In genomic region chr7:95435422-95435780, GRCh38 we compare ENCODE assay signal across 7 cellular contexts. TPM values are rescaled to one million over a fixed set of nuclear protein-coding genes. Genes with fewer than 3 reads are reported as not detected.
DNase-seq lines count a peak whose midpoint lies in the region; ATAC-seq, FAIRE-seq and TF ChIP-seq lines count a peak whose summit lies in the region.

No MANE protein-coding gene starts in this region.

- H3K9me3 ChIP-seq in adrenal gland (replicated peaks in 1 of 3) = no peaks in the 10 kb centered on the region
- H3K9me3 ChIP-seq in kidney (ENCODE audit: control insufficient read depth in 1 of 2, low read length in 2 of 2) = no peaks in the 10 kb centered on the region
- no peaks in the 10 kb centered on the region for H3K9me3 ChIP-seq in subcutaneous abdominal adipose tissue (ENCODE audit: control insufficient read depth in 5 of 5, low read length in 5 of 5)

- 50 to 55% (median 53%) methylated on average over 7 to 9 of the region's 9 CpGs for WGBS in adrenal gland, 4 donors

- no peak for DNase-seq in adrenal gland
- DNase-seq in kidney = no peak
- DNase-seq in SW 1271 (lab: John Stamatoyannopoulos, UW) = no peak
- DNase-seq in foreskin melanocyte = no peak

- intact Hi-C loops in adrenal gland (cut with DNase I) (no loop called here), kidney (cut with DNase I) (no loop called here)

- H3K36me3 ChIP-seq in adrenal gland (replicated peaks in 1 of 2) (no peaks in the 10 kb centered on the region), kidney (ENCODE audit: control insufficient read depth in 1 of 2, insufficient read depth in 2 of 2, low read length in 2 of 2) (no peaks in the 10 kb centered on the region), subcutaneous abdominal adipose tissue (ENCODE audit: control insufficient read depth in 5 of 5, insufficient read depth in 5 of 5, low read length in 5 of 5) (no peaks in the 10 kb centered on the region)

- H3K27ac ChIP-seq in adrenal gland (peak overlapping the region; percentile 59 to 98 (median 84)), kidney (ENCODE audit: low read depth in 2 of 2, low read length in 2 of 2) (peak overlapping the region; percentile 90 to 94), subcutaneous abdominal adipose tissue (ENCODE audit: low read depth, low read length) (peak overlapping the region; percentile 79)

- FAIRE-seq in kidney (lab: Jason Lieb, UNC) = no peak

- TF ChIP-seq POLR2A in adrenal gland (IDR thresholded peaks at IDR 0.05) = no peak

- ATAC-seq in HG02943 (IDR thresholded peaks at IDR 0.05; ENCODE audit: low read depth, unreplicated experiment) (peak; percentile 7), GM21786 (IDR thresholded peaks at IDR 0.05; ENCODE audit: unreplicated experiment) (no peak)

- H3K4me1 ChIP-seq in adrenal gland (replicated peaks in 1 of 2) (peaks cover 0 to 32% of the 10 kb centered on the region in 2 donors), kidney (ENCODE audit: control insufficient read depth in 1 of 2, insufficient read depth in 1 of 2, low read depth in 1 of 2, low read length in 2 of 2) (peaks cover 0 to 2% of the 10 kb centered on the region in 2 donors), subcutaneous abdominal adipose tissue (ENCODE audit: control insufficient read depth in 5 of 5, insufficient read depth in 5 of 5, low read length in 5 of 5) (peaks cover 0 to 28% (median 16%) of the 10 kb centered on the region in 5 donors)

- H3K27me3 ChIP-seq in adrenal gland = no peaks in the 10 kb centered on the region
- no peaks in the 10 kb centered on the region for H3K27me3 ChIP-seq in subcutaneous abdominal adipose tissue (ENCODE audit: control insufficient read depth in 5 of 5, insufficient read depth in 4 of 5, low read length in 5 of 5)

- H3K9ac ChIP-seq in kidney (ENCODE audit: low read length in 2 of 2) (peak overlapping the region; percentile 83 to 93), subcutaneous abdominal adipose tissue (ENCODE audit: low read length in 5 of 5) (peak overlapping the region; percentile 60 to 91 (median 86))

- TF ChIP-seq CTCF in adrenal gland (IDR thresholded peaks at IDR 0.05) (no peak), kidney (IDR thresholded peaks at IDR 0.05; ENCODE audit: borderline replicate concordance, extremely low read depth, insufficient read depth) (no peak)

- peak overlapping the region in 2 of 4 donors; percentile 82 to 91 for H3K4me3 ChIP-seq in adrenal gland
- peak overlapping the region; percentile 86 to 89 for H3K4me3 ChIP-seq in kidney (ENCODE audit: low read length in 2 of 2)
- peak overlapping the region; percentile 78 to 88 (median 87) for H3K4me3 ChIP-seq in subcutaneous abdominal adipose tissue (ENCODE audit: low read depth in 1 of 5, low read length in 5 of 5)

RNA-seq across cellular contexts. Expression of gene PON2, which starts 0.6 kb away (rescaled TPM):
- total RNA-seq in adrenal gland = 100 to 1,000 TPM; 153 to 369 (median 230) TPM
- polyA plus RNA-seq in adrenal gland = 100 to 1,000 TPM in 2 of 3 donors, 10 to 100 TPM in 1; 74.4 to 360 (median 112) TPM
- 191 TPM for total RNA-seq in kidney
- 61.8 TPM for polyA plus RNA-seq in kidney (ENCODE audit: insufficient read depth, low read depth, low replicate concordance)

RNA-seq across cellular contexts. Expression of gene PON3, which starts 39.2 kb away (rescaled TPM):
- 1 to 10 TPM; 1.2 to 6.6 (median 2.2) TPM for total RNA-seq in adrenal gland
- polyA plus RNA-seq in adrenal gland = 10 to 100 TPM in 1 of 3 donors, 1 to 10 TPM in 2; 3.2 to 18.9 (median 5.6) TPM
- 1.6 TPM for total RNA-seq in kidney
- 1.9 TPM for polyA plus RNA-seq in kidney (ENCODE audit: insufficient read depth, low read depth, low replicate concordance)

RNA-seq across cellular contexts. Expression of gene ASB4, which starts 50.3 kb away (rescaled TPM):
- total RNA-seq in adrenal gland = 100 to 1,000 TPM in 3 of 8 donors, 10 to 100 TPM in 5; 39.9 to 323 (median 88.2) TPM
- polyA plus RNA-seq in adrenal gland = 100 to 1,000 TPM in 1 of 3 donors, 10 to 100 TPM in 2; 18.3 to 150 (median 53.4) TPM
- not detected for total RNA-seq in kidney
- polyA plus RNA-seq in kidney (ENCODE audit: insufficient read depth, low read depth, low replicate concordance) = 0.09 TPM

Comparison
In these comparisons a context has a peak if more than half of its experiments do, and no peak if none do; other contexts are left out.
1. RNA of gene ASB4, which starts 50.3 kb away (total RNA-seq): 39.9 to 323 TPM in adrenal gland; not detected in kidney (single experiment); every median in the first group is over 10 times any median in the second.
2. Peak in every context shown above with its lines, with median percentiles within 50 percentile points of each other: H3K27ac ChIP-seq.